Comparison of ENCODE assay signal across 1 cellular context in the genomic region with DNA sequence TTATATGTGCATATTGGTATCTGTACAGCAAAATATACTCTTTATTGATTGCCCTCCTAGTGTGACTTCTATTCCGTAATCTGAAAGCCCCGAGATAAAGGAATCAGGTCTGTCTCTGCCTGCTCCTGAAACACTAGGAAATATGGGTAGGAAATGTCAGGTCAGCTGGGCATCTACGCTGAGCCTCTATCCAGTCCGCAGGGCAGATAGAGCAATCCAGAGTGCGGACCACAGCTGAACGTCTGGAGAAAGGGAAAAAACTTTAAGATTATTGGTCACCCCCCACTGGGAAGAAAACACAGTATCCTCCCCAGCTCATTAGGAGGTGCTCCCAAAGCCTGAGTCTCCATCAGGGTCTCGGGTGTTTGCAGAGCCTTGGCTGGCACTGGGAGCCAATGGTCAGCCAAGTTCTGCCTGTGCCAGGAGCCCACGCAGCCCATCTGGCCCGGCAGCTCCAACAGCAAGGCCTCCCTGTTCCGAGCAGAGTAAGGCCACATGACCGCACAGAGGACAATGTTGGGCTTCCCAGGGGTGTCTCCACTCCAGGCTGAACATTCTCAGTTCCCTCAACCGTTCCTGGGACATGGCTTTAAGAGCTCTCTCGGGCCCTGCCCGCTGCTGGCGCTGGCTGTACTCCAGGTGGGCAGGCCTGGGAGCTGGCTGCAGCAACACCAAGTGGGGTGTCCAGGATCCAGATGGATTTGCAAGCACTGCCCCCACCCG.
TF ChIP-seq lines count a peak whose summit lies in the region.

No MANE protein-coding gene starts in this region.

TF ChIP-seq in WTC11, 78 proteins besides CTCF, POLR2A, EP300 and RAD21 (continued from another document):
- TF ChIP-seq, protein P1, sequence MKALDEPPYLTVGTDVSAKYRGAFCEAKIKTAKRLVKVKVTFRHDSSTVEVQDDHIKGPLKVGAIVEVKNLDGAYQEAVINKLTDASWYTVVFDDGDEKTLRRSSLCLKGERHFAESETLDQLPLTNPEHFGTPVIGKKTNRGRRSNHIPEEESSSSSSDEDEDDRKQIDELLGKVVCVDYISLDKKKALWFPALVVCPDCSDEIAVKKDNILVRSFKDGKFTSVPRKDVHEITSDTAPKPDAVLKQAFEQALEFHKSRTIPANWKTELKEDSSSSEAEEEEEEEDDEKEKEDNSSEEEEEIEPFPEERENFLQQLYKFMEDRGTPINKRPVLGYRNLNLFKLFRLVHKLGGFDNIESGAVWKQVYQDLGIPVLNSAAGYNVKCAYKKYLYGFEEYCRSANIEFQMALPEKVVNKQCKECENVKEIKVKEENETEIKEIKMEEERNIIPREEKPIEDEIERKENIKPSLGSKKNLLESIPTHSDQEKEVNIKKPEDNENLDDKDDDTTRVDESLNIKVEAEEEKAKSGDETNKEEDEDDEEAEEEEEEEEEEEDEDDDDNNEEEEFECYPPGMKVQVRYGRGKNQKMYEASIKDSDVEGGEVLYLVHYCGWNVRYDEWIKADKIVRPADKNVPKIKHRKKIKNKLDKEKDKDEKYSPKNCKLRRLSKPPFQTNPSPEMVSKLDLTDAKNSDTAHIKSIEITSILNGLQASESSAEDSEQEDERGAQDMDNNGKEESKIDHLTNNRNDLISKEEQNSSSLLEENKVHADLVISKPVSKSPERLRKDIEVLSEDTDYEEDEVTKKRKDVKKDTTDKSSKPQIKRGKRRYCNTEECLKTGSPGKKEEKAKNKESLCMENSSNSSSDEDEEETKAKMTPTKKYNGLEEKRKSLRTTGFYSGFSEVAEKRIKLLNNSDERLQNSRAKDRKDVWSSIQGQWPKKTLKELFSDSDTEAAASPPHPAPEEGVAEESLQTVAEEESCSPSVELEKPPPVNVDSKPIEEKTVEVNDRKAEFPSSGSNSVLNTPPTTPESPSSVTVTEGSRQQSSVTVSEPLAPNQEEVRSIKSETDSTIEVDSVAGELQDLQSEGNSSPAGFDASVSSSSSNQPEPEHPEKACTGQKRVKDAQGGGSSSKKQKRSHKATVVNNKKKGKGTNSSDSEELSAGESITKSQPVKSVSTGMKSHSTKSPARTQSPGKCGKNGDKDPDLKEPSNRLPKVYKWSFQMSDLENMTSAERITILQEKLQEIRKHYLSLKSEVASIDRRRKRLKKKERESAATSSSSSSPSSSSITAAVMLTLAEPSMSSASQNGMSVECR (CRISPR knock-in tag; IDR thresholded peaks at IDR 0.05; ENCODE audit: borderline replicate concordance), result no peak
